Comparison of ENCODE assay signal across 8 cellular contexts in genomic region chr11:68040957-68041591, GRCh38. TPM values are rescaled to one million over a fixed set of nuclear protein-coding genes. Genes with fewer than 3 reads are reported as not detected.
DNase-seq lines count a peak whose midpoint lies in the region; ATAC-seq and TF ChIP-seq lines count a peak whose summit lies in the region.

No MANE protein-coding gene starts in this region.

- H4K20me1 ChIP-seq in IMR-90 (ENCODE audit: insufficient read depth, low read length): no peaks in the 10 kb centered on the region; the same call in 1 of the 2 replicates

- H2BK15ac ChIP-seq in IMR-90 (ENCODE audit: low read depth, low read length): no peak overlapping the region

- no peak overlapping the region for H3K18ac ChIP-seq in IMR-90 (ENCODE audit: low read depth, low read length)

- H3K27me3 ChIP-seq in IMR-90 (ENCODE audit: control insufficient read depth, insufficient read depth, low read length): no peaks in the 10 kb centered on the region
- H3K27me3 ChIP-seq in naive thymus-derived CD4-positive, alpha-beta T cell (ENCODE audit: control insufficient read depth in 2 of 2, insufficient read depth in 2 of 2, low read length in 2 of 2): no peaks in the 10 kb centered on the region

- H3K9me3 Mint-ChIP-seq in naive thymus-derived CD4-positive, alpha-beta T cell: no peaks in the 10 kb centered on the region

- dilution Hi-C loops in IMR-90 (cut with HindIII; ENCODE audit: low sequenced_read_pairs, unreplicated experiment): no loop called here

- peak overlapping the region; percentile 92 to 98 (median 94) for H3K27ac Mint-ChIP-seq in naive thymus-derived CD4-positive, alpha-beta T cell

- ATAC-seq in IMR-90 (ENCODE audit: low read depth) (no peak), GM19035 (IDR thresholded peaks at IDR 0.05; ENCODE audit: unreplicated experiment) (no peak)
- ATAC-seq in naive thymus-derived CD4-positive, alpha-beta T cell: no peak

- H2BK120ac ChIP-seq in IMR-90 (ENCODE audit: low read depth, low read length): 0 out of 2 replicates have a peak overlapping the region, but pooled peaks have one; percentile 57

- 0 out of 2 replicates have a peak overlapping the region, but pooled peaks have one; percentile 52 for H3K23ac ChIP-seq in IMR-90 (ENCODE audit: low read depth, low read length)

- CTCF ChIA-PET in AG04449 (lab: Yijun Ruan, JAX) (interaction anchor here (1.0 to 1.5 kb wide), 2 partner anchors 32 to 168 kb away, joined by 3 read pairs; no protein-coding TSS in a partner anchor), IMR-90 (lab: Yijun Ruan, JAX) (no interaction called here)
- CTCF ChIA-PET in naive thymus-derived CD4-positive, alpha-beta T cell (lab: Charles Lee): interaction anchor here (0.6 kb wide), 1 partner anchor 977 kb away, joined by 3 read pairs; no protein-coding TSS in a partner anchor

- WGBS in IMR-90 (ENCODE audit: extremely low coverage in 2 of 2, insufficient read length in 1 of 2), 2 experiments: 95% methylated on average over 11 of the region's 23 CpGs; no CpG with 5 or more reads in 1 of the 2 experiments

- no peak for TF ChIP-seq CTCF in AG04449 (IDR thresholded peaks at IDR 0.05; ENCODE audit: insufficient read depth, low read length, missing control alignments)
- no peak for TF ChIP-seq CTCF in IMR-90 (conservative IDR thresholded peaks at IDR 0.05; ENCODE audit: low read depth, low read length)

- no peaks in the 10 kb centered on the region for H3K9me3 ChIP-seq in IMR-90 (ENCODE audit: control insufficient read depth, insufficient read depth, low read length)
- no peaks in the 10 kb centered on the region for H3K9me3 ChIP-seq in naive thymus-derived CD4-positive, alpha-beta T cell (ENCODE audit: control insufficient read depth in 2 of 3, low read length in 3 of 3)

- H3K4me1 ChIP-seq in IMR-90 (ENCODE audit: control insufficient read depth, insufficient read depth, low read length): peaks cover 25% of the 10 kb centered on the region
- H3K4me1 ChIP-seq in naive thymus-derived CD4-positive, alpha-beta T cell (ENCODE audit: control insufficient read depth in 2 of 2, insufficient read depth in 2 of 2, low read length in 2 of 2): peaks cover 8 to 17% of the 10 kb centered on the region in 2 donors

- peak overlapping the region; percentile 85 for H4K5ac ChIP-seq in IMR-90 (ENCODE audit: low read depth, low read length)

- peaks cover 14 to 30% (median 22%) of the 10 kb centered on the region in 7 donors for H3K4me1 Mint-ChIP-seq in naive thymus-derived CD4-positive, alpha-beta T cell

- in situ Hi-C loops in IMR-90 (cut with MboI; ENCODE audit: low sequenced_read_pairs): no loop called here

- POLR2A ChIA-PET in AG04449 (lab: Yijun Ruan, JAX): interaction anchor here (1.1 to 1.7 kb wide), 5 partner anchors 10 to 171 kb away, joined by 3 to 9 read pairs (median 4); partner anchors contain the start of genes ALDH3B1 and NDUFS8
- POLR2A ChIA-PET in IMR-90 (lab: Charles Lee; ENCODE audit: unreplicated experiment): no interaction called here
- POLR2A ChIA-PET in naive thymus-derived CD4-positive, alpha-beta T cell (lab: Charles Lee): interaction anchor here (0.6 to 1.2 kb wide), 5 partner anchors 9 to 230 kb away, joined by 3 to 4 read pairs (median 3); no protein-coding TSS in a partner anchor

- no peak for TF ChIP-seq POLR2A in IMR-90 (IDR thresholded peaks at IDR 0.05; ENCODE audit: low read depth, low read length)

- peak overlapping the region; percentile 88 for H2BK5ac ChIP-seq in IMR-90 (ENCODE audit: low read depth, low read length, poor library complexity, severe bottlenecking)

- H3K14ac ChIP-seq in IMR-90 (replicated peaks; ENCODE audit: low read depth, low read length): 0 out of 2 replicates have a peak overlapping the region, but pooled peaks have one; percentile 55

- peak overlapping the region; percentile 82 for H2AFZ ChIP-seq in IMR-90 (replicated peaks; ENCODE audit: low read length, poor library complexity)

- H3K27me3 Mint-ChIP-seq in naive thymus-derived CD4-positive, alpha-beta T cell: no peaks in the 10 kb centered on the region

- no TSS peak for BruUV-seq in IMR-90 (replicated peaks; lab: Mats Ljungman, UMichigan)

- H3K4me3 ChIP-seq in AG04449 (ENCODE audit: low read depth, low read length) (peak overlapping the region; percentile 73), IMR-90 (ENCODE audit: insufficient read depth, low read depth, low read length) (peak overlapping the region; percentile 74; the same call in 1 of the 2 replicates)
- peak overlapping the region; percentile 84 for H3K4me3 ChIP-seq in naive thymus-derived CD4-positive, alpha-beta T cell (ENCODE audit: low read length)

- H3K4me3 Mint-ChIP-seq in naive thymus-derived CD4-positive, alpha-beta T cell: peak overlapping the region; percentile 87 to 94 (median 90)

- peak overlapping the region; percentile 94 for H2AK9ac ChIP-seq in IMR-90 (replicated peaks; ENCODE audit: low read depth, low read length, poor library complexity)

- intact Hi-C loops in IMR-90 (cut with micrococcal nuclease): no loop called here
- intact Hi-C loops in naive thymus-derived CD4-positive, alpha-beta T cell (cut with micrococcal nuclease): loop anchor here (1.0 kb wide), 3 partner anchors 11 to 419 kb away; partner anchors contain the start of genes CHKA (in 1 of the 2), NDUFS8 (in 1 of the 2) and PPP6R3 (in 1 of the 2)

- peaks cover 7 to 49% of the 10 kb centered on the region in 2 experiments; a peak in 3 of 4 replicates for H3K79me1 ChIP-seq in IMR-90 (ENCODE audit: low read depth in 1 of 2, low read length in 2 of 2)

- no peaks in the 10 kb centered on the region for H3K9me1 ChIP-seq in IMR-90 (ENCODE audit: insufficient read depth, low read length)

- H3K56ac ChIP-seq in IMR-90 (ENCODE audit: extremely low read depth, insufficient read depth, low read length): no peak overlapping the region

- DNase-seq in AG04449 (ENCODE audit: low read depth, low spot score) (no peak), IMR-90 (no peak), caudate nucleus (lab: John Stamatoyannopoulos, UW) (no peak), NOMO-1 treated with DMSO at 0.1 percent for 48 hours (lab: John Stamatoyannopoulos, UW; ENCODE audit: unreplicated experiment) (no peak), anterior cingulate cortex (lab: John Stamatoyannopoulos, UW) (no peak)
- no peak for DNase-seq in naive thymus-derived CD4-positive, alpha-beta T cell
- DNase-seq in stimulated activated naive CD4-positive, alpha-beta T cell treated with Interleukin-2 at 50 U/mL for 16 hours (lab: John Stamatoyannopoulos, UW): no peak

- TF ChIP-seq RAD21 in IMR-90 (IDR thresholded peaks at IDR 0.05; ENCODE audit: low read length): no peak

- H3K27ac ChIP-seq in IMR-90 (ENCODE audit: insufficient read depth, low read length) (peak overlapping the region; percentile 76), caudate nucleus (ENCODE audit: low read depth, low read length) (peak overlapping the region; percentile 59)
- H3K27ac ChIP-seq in naive thymus-derived CD4-positive, alpha-beta T cell (ENCODE audit: low read depth, low read length): peak overlapping the region; percentile 88

- H2BK20ac ChIP-seq in IMR-90 (ENCODE audit: low read depth, low read length): no peak overlapping the region

- H4K8ac ChIP-seq in IMR-90 (ENCODE audit: low read depth in 2 of 2, low read length in 2 of 2): peak overlapping the region; percentile 80 to 81

- H3K36me3 ChIP-seq in IMR-90 (ENCODE audit: control insufficient read depth, insufficient read depth, low read length): peaks cover 27% of the 10 kb centered on the region
- peaks cover 0 to 42% (median 0%) of the 10 kb centered on the region in 3 experiments for H3K36me3 ChIP-seq in naive thymus-derived CD4-positive, alpha-beta T cell (ENCODE audit: control insufficient read depth in 2 of 3, insufficient read depth in 3 of 3, low read length in 3 of 3)

- peak overlapping the region; percentile 95 for H3K4me2 ChIP-seq in IMR-90 (ENCODE audit: low read depth, low read length)

- peak overlapping the region; percentile 68 for H3K9ac ChIP-seq in IMR-90 (ENCODE audit: low read depth, low read length)

- peak overlapping the region; percentile 95 for H3K4ac ChIP-seq in IMR-90 (ENCODE audit: low read depth, low read length)

- peak overlapping the region; percentile 74 for H4K91ac ChIP-seq in IMR-90 (ENCODE audit: insufficient read depth, low read depth, low read length)

- peak overlapping the region; percentile 90 for H2AK5ac ChIP-seq in IMR-90 (ENCODE audit: low read depth, low read length)

- H3K36me3 Mint-ChIP-seq in naive thymus-derived CD4-positive, alpha-beta T cell: peaks cover 0 to 4% (median 0%) of the 10 kb centered on the region in 5 donors

TF ChIP-seq in IMR-90, 13 proteins besides CTCF, POLR2A, EP300 and RAD21 (continues in another document):
- TF ChIP-seq CEBPB (IDR thresholded peaks at IDR 0.05; ENCODE audit: low read depth, low read length) (no peak), BHLHE40 (IDR thresholded peaks at IDR 0.05; ENCODE audit: low read depth, low read length) (no peak)

RNA-seq across cellular contexts. Expression of gene TCIRG1, which starts 2.2 kb away (rescaled TPM):
- total RNA-seq in IMR-90 (2012; rRNA removed): 25.3 and 30.8 TPM in 2 replicates
- 117 and 148 TPM in 2 replicates for polyA plus RNA-seq in IMR-90 (2012; rRNA removed)
- polyA plus RNA-seq in IMR-90 (2012; cell fraction: cytosol; rRNA removed): 31.2 and 68.1 TPM in 2 replicates
- polyA plus RNA-seq in IMR-90 (2012; cell fraction: nucleus; rRNA removed; ENCODE audit: low replicate concordance): 905 and 2,934 TPM in 2 replicates
- total RNA-seq in naive thymus-derived CD4-positive, alpha-beta T cell: 100 to 1,000 TPM; 164 to 381 (median 194) TPM
- 10 to 100 TPM; 27.3 to 39.0 TPM for polyA plus RNA-seq in naive thymus-derived CD4-positive, alpha-beta T cell

RNA-seq across cellular contexts. Expression of gene NDUFS8, which starts 10.6 kb away (rescaled TPM):
- total RNA-seq in IMR-90 (2012; rRNA removed): 80.0 and 85.9 TPM in 2 replicates
- polyA plus RNA-seq in IMR-90 (2012; rRNA removed): 131 and 165 TPM in 2 replicates
- polyA plus RNA-seq in IMR-90 (2012; cell fraction: cytosol; rRNA removed): 305 and 345 TPM in 2 replicates
- 87.1 and 239 TPM in 2 replicates for polyA plus RNA-seq in IMR-90 (2012; cell fraction: nucleus; rRNA removed; ENCODE audit: low replicate concordance)
- 100 to 1,000 TPM in 1 of 5 experiments, 10 to 100 TPM in 4; 67.1 to 126 (median 80.1) TPM for total RNA-seq in naive thymus-derived CD4-positive, alpha-beta T cell
- polyA plus RNA-seq in naive thymus-derived CD4-positive, alpha-beta T cell: 100 to 1,000 TPM; 172 to 197 TPM

RNA-seq across cellular contexts. Expression of gene ALDH3B1, which starts 30.9 kb away (rescaled TPM):
- total RNA-seq in IMR-90 (2012; rRNA removed): 11.8 and 11.9 TPM in 2 replicates
- polyA plus RNA-seq in IMR-90 (2012; rRNA removed): 22.8 and 28.5 TPM in 2 replicates
- 18.0 and 34.9 TPM in 2 replicates for polyA plus RNA-seq in IMR-90 (2012; cell fraction: cytosol; rRNA removed)
- 29.6 and 66.4 TPM in 2 replicates for polyA plus RNA-seq in IMR-90 (2012; cell fraction: nucleus; rRNA removed; ENCODE audit: low replicate concordance)
- total RNA-seq in naive thymus-derived CD4-positive, alpha-beta T cell: 10 to 100 TPM in 1 of 5 experiments, 1 to 10 TPM in 1, under 1 TPM in 2, not detected in 1; 0.57 to 29.5 (median 1.9) TPM
- polyA plus RNA-seq in naive thymus-derived CD4-positive, alpha-beta T cell: under 1 TPM in 1 of 2 donors, not detected in 1; 0.05 TPM

RNA-seq across cellular contexts. Expression of gene UNC93B1, which starts 37.2 kb away (rescaled TPM):
- total RNA-seq in IMR-90 (2012; rRNA removed): 10.6 and 10.9 TPM in 2 replicates
- polyA plus RNA-seq in IMR-90 (2012; rRNA removed): 18.8 and 19.2 TPM in 2 replicates
- polyA plus RNA-seq in IMR-90 (2012; cell fraction: cytosol; rRNA removed): 10.1 and 28.4 TPM in 2 replicates
- polyA plus RNA-seq in IMR-90 (2012; cell fraction: nucleus; rRNA removed; ENCODE audit: low replicate concordance): 48.5 and 108 TPM in 2 replicates
- 10 to 100 TPM; 10.1 to 76.3 (median 21.1) TPM for total RNA-seq in naive thymus-derived CD4-positive, alpha-beta T cell
- polyA plus RNA-seq in naive thymus-derived CD4-positive, alpha-beta T cell: 10 to 100 TPM in 1 of 2 donors, 1 to 10 TPM in 1; 4.3 to 12.7 TPM
